In genomic region chr2:127424598-127425379, GRCh38 we compare ENCODE assay signal across 17 cellular contexts. TPM values are rescaled to one million over a fixed set of nuclear protein-coding genes. Genes with fewer than 3 reads are reported as not detected.
"Had no signal": no experiment of that assay in that cellular context is flagged by ENCODE, and none has a peak within 500 bp of the region (broad histone marks: within the 10 kb centered on the region; RNA-seq: fewer than 3 reads in every experiment).

No MANE protein-coding gene starts in this region.

- H3K4me1 ChIP-seq: foreskin keratinocyte had no signal

- ATAC-seq: foreskin keratinocyte, left lobe of liver had no signal

- H3K9me3 Mint-ChIP-seq: memory B cell, nephron had no signal

- H3K27ac Mint-ChIP-seq: activated naive CD8-positive, alpha-beta T cell; memory B cell had no signal

- H3K4me3 ChIP-seq: esophagus muscularis mucosa, ovary, stomach had no signal

- H3K27ac ChIP-seq: dorsolateral prefrontal cortex, esophagus muscularis mucosa, foreskin keratinocyte, ovary, stomach, WERI-Rb-1 had no signal

- H3K36me3 Mint-ChIP-seq: activated naive CD8-positive, alpha-beta T cell; memory B cell had no signal

- DNase-seq: activated CD4-positive, alpha-beta T cell treated with anti-CD3 and anti-CD28 coated beads for 48 hours; activated effector memory CD4-positive, alpha-beta T cell treated with Interleukin-2 at 50 U/mL for 16 hours; amygdala; cerebellar nuclear complex; foreskin keratinocyte; islet precursor cell; ovary; stimulated activated CD4-positive, alpha-beta T cell treated with anti-CD3 and anti-CD28 coated beads, Interleukin-4, amount 100 ng/mL, for 4 hours; stomach; T-helper 1 cell; WERI-Rb-1 had no signal

- H3K9me3 ChIP-seq: esophagus muscularis mucosa, ovary, stomach had no signal

- H3K36me3 ChIP-seq: esophagus muscularis mucosa, ovary, WERI-Rb-1 had no signal

- H3K27me3 ChIP-seq: ovary had no signal

RNA-seq across cellular contexts. Expression of gene PROC, which starts 6.6 kb away (rescaled TPM):
- total RNA-seq: esophagus muscularis mucosa had no signal
